ENCODE assay signal across 10 cellular contexts in the genomic region with DNA sequence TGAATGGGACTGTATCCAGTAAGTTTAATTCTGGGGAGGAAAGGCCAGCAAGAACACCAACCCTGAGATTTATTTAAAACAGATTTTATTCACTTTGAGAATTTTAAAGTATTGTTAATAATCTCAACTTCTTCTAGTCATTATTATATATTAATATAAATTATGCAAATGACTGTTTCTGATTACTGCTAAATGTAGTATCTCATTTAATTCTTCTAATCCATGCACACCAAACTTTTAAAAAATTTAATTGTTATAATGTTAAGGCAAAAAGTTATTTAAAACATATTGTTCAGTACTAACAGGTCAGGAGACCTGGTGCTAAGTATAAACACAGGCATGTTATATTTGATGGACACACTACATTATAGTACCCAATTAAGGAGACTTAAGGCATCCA.
"Had no signal": no experiment of that assay in that cellular context is flagged by ENCODE, and none has a peak within 500 bp of the region (broad histone marks: within the 10 kb centered on the region; RNA-seq: fewer than 3 reads in every experiment).

No MANE protein-coding gene starts in this region.

- ATAC-seq: GM23338, HepG2 had no signal

- DNase-seq: H9, HCEC 1CT, HFFc6, KBM-7 had no signal

- H3K27ac ChIP-seq: HL-60 had no signal

- FAIRE-seq: H1, H54, HepG2 had no signal

- H3K27me3 Mint-ChIP-seq: IgD-negative memory B cell had no signal

- H3K27ac Mint-ChIP-seq: HFFc6 had no signal

- H3K9me3 Mint-ChIP-seq: GM23338, HFFc6, IgD-negative memory B cell had no signal

- H3K36me3 Mint-ChIP-seq: IgD-negative memory B cell had no signal

- H3K4me3 Mint-ChIP-seq: GM23338, H9, HFFc6, IgD-negative memory B cell had no signal
